15 cellular contexts compared by ENCODE assay signal in genomic region chr3:127889976-127890650, GRCh38. TPM values are rescaled to one million over a fixed set of nuclear protein-coding genes. Genes with fewer than 3 reads are reported as not detected.
DNase-seq lines count a peak whose midpoint lies in the region; ATAC-seq and TF ChIP-seq lines count a peak whose summit lies in the region.
"Had no signal": no experiment of that assay in that cellular context is flagged by ENCODE, and none has a peak within 500 bp of the region (broad histone marks: within the 10 kb centered on the region; RNA-seq: fewer than 3 reads in every experiment).

No MANE protein-coding gene starts in this region.

- peak overlapping the region; percentile 67 for H3K27ac Mint-ChIP-seq in activated naive CD4-positive, alpha-beta T cell treated with anti-CD3 and anti-CD28 coated beads, Interleukin-2, amount 10 ng/mL, durations not matched to agents 7 days and 5 days
- peak overlapping the region; percentile 47 for H3K27ac Mint-ChIP-seq in activated T-helper 2 cell treated with anti-CD3 and anti-CD28 coated beads, Interferon-gamma antibody, Interleukin-2, Interleukin-4, amounts not matched to agents 10 μg/mL and 5 μg/mL and 100 μg/mL, durations not matched to agents 14 hours and 24 hours and 36 hours
- H3K27ac Mint-ChIP-seq: IgD-negative memory B cell had no signal

- H3K4me1 Mint-ChIP-seq in activated naive CD4-positive, alpha-beta T cell treated with anti-CD3 and anti-CD28 coated beads, Interleukin-2, amount 10 ng/mL, durations not matched to agents 7 days and 5 days: no peaks in the 10 kb centered on the region
- peaks cover 6% of the 10 kb centered on the region for H3K4me1 Mint-ChIP-seq in activated T-helper 2 cell treated with anti-CD3 and anti-CD28 coated beads, Interferon-gamma antibody, Interleukin-2, Interleukin-4, amounts not matched to agents 10 μg/mL and 5 μg/mL and 100 μg/mL, durations not matched to agents 14 hours and 24 hours and 36 hours (ENCODE audit: low read depth)
- H3K4me1 Mint-ChIP-seq: IgD-negative memory B cell had no signal

- no peaks in the 10 kb centered on the region for H3K27me3 ChIP-seq in thoracic aorta (replicated peaks; ENCODE audit: insufficient read depth)
- H3K27me3 ChIP-seq: testis had no signal

- ATAC-seq in thoracic aorta (ENCODE audit: insufficient number of reproducible peaks, low FRiP score, low read depth): no peak

- no peaks in the 10 kb centered on the region for H3K36me3 Mint-ChIP-seq in activated naive CD4-positive, alpha-beta T cell treated with anti-CD3 and anti-CD28 coated beads, Interleukin-2, amount 10 ng/mL, durations not matched to agents 7 days and 5 days
- H3K36me3 Mint-ChIP-seq in activated T-helper 2 cell treated with anti-CD3 and anti-CD28 coated beads, Interferon-gamma antibody, Interleukin-2, Interleukin-4, amounts not matched to agents 10 μg/mL and 5 μg/mL and 100 μg/mL, durations not matched to agents 14 hours and 24 hours and 36 hours (ENCODE audit: low read depth): peaks cover 4% of the 10 kb centered on the region

- H3K27ac ChIP-seq in thoracic aorta: peak overlapping the region; percentile 54 to 71
- H3K27ac ChIP-seq: psoas muscle had no signal

- intact Hi-C loops in activated T-helper 2 cell treated with anti-CD3 and anti-CD28 coated beads, Interferon-gamma antibody, Interleukin-2, Interleukin-4, amounts not matched to agents 10 μg/mL and 5 μg/mL and 100 μg/mL, durations not matched to agents 14 hours and 24 hours and 36 hours (cut with micrococcal nuclease): no loop called here
- intact Hi-C loops in posterior cingulate gyrus (cut with DNase I): no loop called here

- no peak overlapping the region for H3K4me3 Mint-ChIP-seq in activated naive CD4-positive, alpha-beta T cell treated with anti-CD3 and anti-CD28 coated beads, Interleukin-2, amount 10 ng/mL, durations not matched to agents 7 days and 5 days
- H3K4me3 Mint-ChIP-seq in activated T-helper 2 cell treated with anti-CD3 and anti-CD28 coated beads, Interferon-gamma antibody, Interleukin-2, Interleukin-4, amounts not matched to agents 10 μg/mL and 5 μg/mL and 100 μg/mL, durations not matched to agents 14 hours and 24 hours and 36 hours (ENCODE audit: low read depth): no peak overlapping the region

- H3K4me3 ChIP-seq in fibroblast of mammary gland (ENCODE audit: control insufficient read depth, low read depth, low read length) (no peak overlapping the region), thoracic aorta (no peak overlapping the region)
- H3K4me3 ChIP-seq: psoas muscle, testis had no signal

- TF ChIP-seq CTCF in fibroblast of mammary gland (conservative IDR thresholded peaks at IDR 0.05; ENCODE audit: control insufficient read depth, insufficient read depth, low read depth, low read length) (no peak), thoracic aorta (IDR thresholded peaks at IDR 0.05) (no peak)

- H3K27me3 Mint-ChIP-seq in activated naive CD4-positive, alpha-beta T cell treated with anti-CD3 and anti-CD28 coated beads, Interleukin-2, amount 10 ng/mL, durations not matched to agents 7 days and 5 days: peaks cover 6% of the 10 kb centered on the region
- peaks cover 2% of the 10 kb centered on the region for H3K27me3 Mint-ChIP-seq in activated T-helper 2 cell treated with anti-CD3 and anti-CD28 coated beads, Interferon-gamma antibody, Interleukin-2, Interleukin-4, amounts not matched to agents 10 μg/mL and 5 μg/mL and 100 μg/mL, durations not matched to agents 14 hours and 24 hours and 36 hours (ENCODE audit: low read depth)

- peaks cover 7% of the 10 kb centered on the region for H3K9me3 ChIP-seq in thoracic aorta
- H3K9me3 ChIP-seq: testis had no signal

- DNase-seq in activated naive CD4-positive, alpha-beta T cell treated with anti-CD3 and anti-CD28 coated beads, Interleukin-2, amount 10 ng/mL, durations not matched to agents 7 days and 5 days: no peak
- no peak for DNase-seq in activated naive CD4-positive, alpha-beta T cell treated with anti-CD3 and anti-CD28 coated beads, Interleukin-2, amount 50 U/mL, for 16 hours
- no peak for DNase-seq in activated T-helper 2 cell treated with anti-CD3 and anti-CD28 coated beads, Interferon-gamma antibody, Interleukin-2, Interleukin-4, amounts not matched to agents 10 μg/mL and 5 μg/mL and 100 μg/mL, durations not matched to agents 14 hours and 24 hours and 36 hours (ENCODE audit: low spot score)
- DNase-seq in fibroblast of mammary gland (ENCODE audit: low read depth) (peak; percentile 53), thoracic aorta (ENCODE audit: low spot score) (no peak), COLO668 (lab: John Stamatoyannopoulos, UW; ENCODE audit: unreplicated experiment) (no peak), posterior cingulate gyrus (no peak), medulla oblongata (ENCODE audit: extremely low spot score) (no peak)
- DNase-seq: activated CD8-positive, alpha-beta memory T cell treated with anti-CD3 and anti-CD28 coated beads, Interleukin-2, amount 50 U/mL, for 4 hours; cortex of kidney; psoas muscle had no signal

- peaks cover 9 to 25% of the 10 kb centered on the region in 2 donors for H3K4me1 ChIP-seq in thoracic aorta (ENCODE audit: control insufficient read depth in 1 of 2, low read depth in 2 of 2)
- H3K4me1 ChIP-seq: psoas muscle had no signal

- no peaks in the 10 kb centered on the region for H3K36me3 ChIP-seq in thoracic aorta

- H3K9me3 Mint-ChIP-seq in activated naive CD4-positive, alpha-beta T cell treated with anti-CD3 and anti-CD28 coated beads, Interleukin-2, amount 10 ng/mL, durations not matched to agents 7 days and 5 days: peaks cover 14% of the 10 kb centered on the region
- peaks cover 20% of the 10 kb centered on the region for H3K9me3 Mint-ChIP-seq in activated T-helper 2 cell treated with anti-CD3 and anti-CD28 coated beads, Interferon-gamma antibody, Interleukin-2, Interleukin-4, amounts not matched to agents 10 μg/mL and 5 μg/mL and 100 μg/mL, durations not matched to agents 14 hours and 24 hours and 36 hours

- CTCF ChIA-PET in activated naive CD4-positive, alpha-beta T cell treated with anti-CD3 and anti-CD28 coated beads, Interleukin-2, amount 10 ng/mL, durations not matched to agents 7 days and 5 days (lab: Charles Lee): no interaction called here

RNA-seq across cellular contexts. Expression of gene KBTBD12, which starts 24.9 kb away (rescaled TPM):
- total RNA-seq in activated T-helper 2 cell treated with anti-CD3 and anti-CD28 coated beads, Interferon-gamma antibody, Interleukin-2, Interleukin-4, amounts not matched to agents 10 μg/mL and 5 μg/mL and 100 μg/mL, durations not matched to agents 14 hours and 24 hours and 36 hours: 0.05 TPM in 1 of 2 replicates, not detected in the other
- total RNA-seq in thoracic aorta: 10 to 100 TPM; 14.5 TPM
- total RNA-seq: lung microvascular endothelial cell; T-helper 2 cell treated with Interferon-gamma antibody and Interleukin-4, amounts not matched to agents 100 ng/mL and 5 ng/mL, for 36 hours had no signal

Comparison
In these comparisons a context has a peak if more than half of its experiments do, and no peak if none do; other contexts are left out.
1. RNA of gene KBTBD12, which starts 24.9 kb away (total RNA-seq): 14.5 TPM in thoracic aorta; 0.05 TPM in activated T-helper 2 cell treated with anti-CD3 and anti-CD28 coated beads, Interferon-gamma antibody, Interleukin-2, Interleukin-4, amounts not matched to agents 10 μg/mL and 5 μg/mL and 100 μg/mL, durations not matched to agents 14 hours and 24 hours and 36 hours; every median in the first group is over 10 times any median in the second.